In genomic region chr7:27245798-27246691, GRCh38 we compare ENCODE assay signal across 8 cellular contexts. TPM values are rescaled to one million over a fixed set of nuclear protein-coding genes. Genes with fewer than 3 reads are reported as not detected.
DNase-seq lines count a peak whose midpoint lies in the region; ATAC-seq, FAIRE-seq and TF ChIP-seq lines count a peak whose summit lies in the region.
"Had no signal": no experiment of that assay in that cellular context is flagged by ENCODE, and none has a peak within 500 bp of the region (broad histone marks: within the 10 kb centered on the region; RNA-seq: fewer than 3 reads in every experiment).

No MANE protein-coding gene starts in this region.

- no peak for FAIRE-seq in keratinocyte (lab: Jason Lieb, UNC)

- H3K9me3 ChIP-seq in keratinocyte (ENCODE audit: control insufficient read depth, low read depth, low read length) (no peaks in the 10 kb centered on the region), SJCRH30 (replicated peaks) (no peaks in the 10 kb centered on the region)

- H3K4me3 ChIP-seq in keratinocyte (ENCODE audit: control insufficient read depth in 2 of 3, extremely low read depth in 1 of 3, insufficient read depth in 2 of 3, low read depth in 1 of 3, low read length in 3 of 3) = peak overlapping the region in 1 of 3 experiments; percentile 13
- no peak overlapping the region for H3K4me3 ChIP-seq in SJCRH30

- no peak overlapping the region for H3K9ac ChIP-seq in keratinocyte (ENCODE audit: control insufficient read depth, extremely low read depth, insufficient read depth, low read length)

- H3K9me1 ChIP-seq in keratinocyte (ENCODE audit: control insufficient read depth, extremely low read depth, insufficient read depth, low read length) = no peaks in the 10 kb centered on the region

- intact Hi-C loops in activated CD8-positive, alpha-beta T cell treated with anti-CD3 and anti-CD28 coated beads for 36 hours (cut with micrococcal nuclease) = no loop called here

- POLR2A ChIA-PET in activated CD8-positive, alpha-beta T cell treated with anti-CD3 and anti-CD28 coated beads for 36 hours (lab: Charles Lee) = no interaction called here

- no peaks in the 10 kb centered on the region for H3K79me2 ChIP-seq in keratinocyte (ENCODE audit: control insufficient read depth, insufficient read depth, low read length)

- H3K27ac Mint-ChIP-seq in IgD-negative memory B cell = peak overlapping the region in 2 of 3 donors; percentile 39 to 78
- H3K27ac Mint-ChIP-seq in activated CD8-positive, alpha-beta T cell treated with anti-CD3 and anti-CD28 coated beads for 36 hours = no peak overlapping the region
- H3K27ac Mint-ChIP-seq in stimulated activated effector memory CD8-positive, alpha-beta T cell treated with anti-CD3 and anti-CD28 coated beads, Interleukin-12 subunit alpha, Interleukin-12 subunit beta, amount 100 ng/mL, for 72 hours = no peak overlapping the region
- H3K27ac Mint-ChIP-seq: activated T-helper 17 cell treated with anti-CD3 and anti-CD28 coated beads, Interleukin-2, amount 50 U/mL, for 72 hours had no signal

- H3K36me3 ChIP-seq in keratinocyte (ENCODE audit: control insufficient read depth in 2 of 2, extremely low read depth in 1 of 2, insufficient read depth in 2 of 2, low read length in 2 of 2) (no peaks in the 10 kb centered on the region), SJCRH30 (no peaks in the 10 kb centered on the region)

- peak overlapping the region; percentile 60 for H3K4me2 ChIP-seq in keratinocyte (ENCODE audit: control insufficient read depth, extremely low read depth, insufficient read depth, low read depth, low read length)

- peaks cover 16% of the 10 kb centered on the region for H3K4me1 ChIP-seq in keratinocyte (ENCODE audit: control insufficient read depth, extremely low read depth, insufficient read depth, low read length)
- no peaks in the 10 kb centered on the region for H3K4me1 ChIP-seq in SJCRH30

- no peak for TF ChIP-seq CTCF in activated CD8-positive, alpha-beta T cell treated with anti-CD3 and anti-CD28 coated beads for 36 hours (IDR thresholded peaks at IDR 0.05)
- TF ChIP-seq CTCF in keratinocyte (optimal IDR thresholded peaks at IDR 0.05 in 1 of 3, IDR thresholded peaks at IDR 0.05 in 1 of 3, conservative IDR thresholded peaks at IDR 0.05 in 1 of 3; ENCODE audit: extremely low read depth in 1 of 3, insufficient read depth in 2 of 3, low read length in 3 of 3) = no peak

- peak; percentile 61 for ATAC-seq in activated CD8-positive, alpha-beta T cell treated with anti-CD3 and anti-CD28 coated beads for 36 hours
- ATAC-seq in stimulated activated effector memory CD8-positive, alpha-beta T cell treated with anti-CD3 and anti-CD28 coated beads, Interleukin-12 subunit alpha, Interleukin-12 subunit beta, amount 100 ng/mL, for 72 hours = peak; percentile 34
- no peak for ATAC-seq in GM21423 (IDR thresholded peaks at IDR 0.05; ENCODE audit: unreplicated experiment)
- ATAC-seq: activated T-helper 17 cell treated with anti-CD3 and anti-CD28 coated beads, Interleukin-2, amount 50 U/mL, for 72 hours had no signal

- CTCF ChIA-PET in activated CD8-positive, alpha-beta T cell treated with anti-CD3 and anti-CD28 coated beads for 36 hours (lab: Charles Lee) = interaction anchor here (0.7 to 1.9 kb wide), 2 partner anchors 10 to 50 kb away, joined by 3 to 4 read pairs; no protein-coding TSS in a partner anchor

- dilution Hi-C loops in keratinocyte (cut with MboI; ENCODE audit: extremely low pct_ligation_motif_present, low sequenced_read_pairs) = no loop called here

- H3K27me3 ChIP-seq in keratinocyte (ENCODE audit: control insufficient read depth, extremely low read depth, insufficient read depth, low read length) = peaks cover 100% of the 10 kb centered on the region
- peaks cover 4% of the 10 kb centered on the region; the same call in 1 of the 2 replicates for H3K27me3 ChIP-seq in SJCRH30

- H3K4me3 Mint-ChIP-seq in IgD-negative memory B cell = peak overlapping the region in 2 of 4 donors; percentile 37 to 45
- H3K4me3 Mint-ChIP-seq in activated CD8-positive, alpha-beta T cell treated with anti-CD3 and anti-CD28 coated beads for 36 hours = no peak overlapping the region
- no peak overlapping the region for H3K4me3 Mint-ChIP-seq in stimulated activated effector memory CD8-positive, alpha-beta T cell treated with anti-CD3 and anti-CD28 coated beads, Interleukin-12 subunit alpha, Interleukin-12 subunit beta, amount 100 ng/mL, for 72 hours
- H3K4me3 Mint-ChIP-seq: activated T-helper 17 cell treated with anti-CD3 and anti-CD28 coated beads, Interleukin-2, amount 50 U/mL, for 72 hours had no signal

- no peak overlapping the region for H2AFZ ChIP-seq in keratinocyte (ENCODE audit: control insufficient read depth, low read length)

- H3K4me1 Mint-ChIP-seq in IgD-negative memory B cell = peaks cover 11 to 24% (median 19%) of the 10 kb centered on the region in 3 donors
- peaks cover 18% of the 10 kb centered on the region for H3K4me1 Mint-ChIP-seq in activated CD8-positive, alpha-beta T cell treated with anti-CD3 and anti-CD28 coated beads for 36 hours (ENCODE audit: low read depth)
- H3K4me1 Mint-ChIP-seq in stimulated activated effector memory CD8-positive, alpha-beta T cell treated with anti-CD3 and anti-CD28 coated beads, Interleukin-12 subunit alpha, Interleukin-12 subunit beta, amount 100 ng/mL, for 72 hours = peaks cover 22% of the 10 kb centered on the region

- peaks cover 2% of the 10 kb centered on the region for H3K36me3 Mint-ChIP-seq in IgD-negative memory B cell
- H3K36me3 Mint-ChIP-seq in activated CD8-positive, alpha-beta T cell treated with anti-CD3 and anti-CD28 coated beads for 36 hours (ENCODE audit: low read depth) = no peaks in the 10 kb centered on the region
- H3K36me3 Mint-ChIP-seq in stimulated activated effector memory CD8-positive, alpha-beta T cell treated with anti-CD3 and anti-CD28 coated beads, Interleukin-12 subunit alpha, Interleukin-12 subunit beta, amount 100 ng/mL, for 72 hours = peaks cover 11% of the 10 kb centered on the region

- peaks cover 7% of the 10 kb centered on the region for H4K20me1 ChIP-seq in keratinocyte (ENCODE audit: control insufficient read depth, extremely low read depth, insufficient read depth, low read length)

- H3K9me3 Mint-ChIP-seq in IgD-negative memory B cell = peaks cover 0 to 9% (median under 1%) of the 10 kb centered on the region in 3 donors
- H3K9me3 Mint-ChIP-seq in activated CD8-positive, alpha-beta T cell treated with anti-CD3 and anti-CD28 coated beads for 36 hours = no peaks in the 10 kb centered on the region
- H3K9me3 Mint-ChIP-seq in stimulated activated effector memory CD8-positive, alpha-beta T cell treated with anti-CD3 and anti-CD28 coated beads, Interleukin-12 subunit alpha, Interleukin-12 subunit beta, amount 100 ng/mL, for 72 hours = no peaks in the 10 kb centered on the region
- H3K9me3 Mint-ChIP-seq: activated T-helper 17 cell treated with anti-CD3 and anti-CD28 coated beads, Interleukin-2, amount 50 U/mL, for 72 hours had no signal

- H3K27ac ChIP-seq in keratinocyte (ENCODE audit: control insufficient read depth, insufficient read depth, low read length) = no peak overlapping the region
- no peak overlapping the region for H3K27ac ChIP-seq in SJCRH30

- DNase-seq in activated CD8-positive, alpha-beta T cell treated with anti-CD3 and anti-CD28 coated beads for 36 hours = peak; percentile 34
- DNase-seq in keratinocyte (ENCODE audit: low read depth, low spot score) (no peak), NCI-H2081 treated with DMSO at 0.1 percent for 48 hours (lab: John Stamatoyannopoulos, UW) (no peak), SJCRH30 (no peak)
- DNase-seq in stimulated activated effector memory CD8-positive, alpha-beta T cell treated with anti-CD3 and anti-CD28 coated beads, Interleukin-12 subunit alpha, Interleukin-12 subunit beta, amount 100 ng/mL, for 72 hours (ENCODE audit: low spot score in 2 of 2) = no peak

- peaks cover 80% of the 10 kb centered on the region for H3K27me3 Mint-ChIP-seq in IgD-negative memory B cell
- H3K27me3 Mint-ChIP-seq in activated CD8-positive, alpha-beta T cell treated with anti-CD3 and anti-CD28 coated beads for 36 hours = peaks cover 83% of the 10 kb centered on the region

RNA-seq across cellular contexts. Expression of gene EVX1, which starts 3.4 kb away (rescaled TPM):
- polyA plus RNA-seq in IgD-negative memory B cell (not detected), keratinocyte (not detected in 3 replicates)
- not detected for total RNA-seq in activated CD8-positive, alpha-beta T cell treated with anti-CD3 and anti-CD28 coated beads for 36 hours
- not detected for polyA plus RNA-seq in keratinocyte (2011; ENCODE audit: low read depth)
- polyA plus RNA-seq in keratinocyte (2011; cell fraction: cytosol; rRNA removed) = not detected in 2 replicates
- not detected in 2 replicates for polyA plus RNA-seq in keratinocyte (2011; cell fraction: nucleus; rRNA removed)
- polyA plus RNA-seq in keratinocyte (2012; ENCODE audit: low replicate concordance) = not detected in 2 replicates
- polyA minus RNA-seq in keratinocyte = not detected in 3 replicates
- not detected for polyA minus RNA-seq in keratinocyte (2011; cell fraction: cytosol; rRNA and poly(A)+ RNA removed)
- polyA minus RNA-seq in keratinocyte (2011; cell fraction: nucleus; rRNA and poly(A)+ RNA removed) = not detected in 2 replicates
- total RNA-seq in SJCRH30 (2014; rRNA removed; shearing (Covaris generic)) = not detected in 2 replicates
- total RNA-seq: activated T-helper 17 cell treated with anti-CD3 and anti-CD28 coated beads, Interleukin-2, amount 50 U/mL, for 72 hours had no signal

RNA-seq across cellular contexts. Expression of gene HOXA13, which starts 46.2 kb away (rescaled TPM):
- polyA plus RNA-seq in IgD-negative memory B cell (not detected), keratinocyte (not detected in 3 replicates)
- not detected for total RNA-seq in activated CD8-positive, alpha-beta T cell treated with anti-CD3 and anti-CD28 coated beads for 36 hours
- polyA plus RNA-seq in keratinocyte (2011; ENCODE audit: low read depth) = not detected
- not detected in 2 replicates for polyA plus RNA-seq in keratinocyte (2011; cell fraction: cytosol; rRNA removed)
- polyA plus RNA-seq in keratinocyte (2011; cell fraction: nucleus; rRNA removed) = not detected in 2 replicates
- not detected in 2 replicates for polyA plus RNA-seq in keratinocyte (2012; ENCODE audit: low replicate concordance)
- not detected in 3 replicates for polyA minus RNA-seq in keratinocyte
- not detected for polyA minus RNA-seq in keratinocyte (2011; cell fraction: cytosol; rRNA and poly(A)+ RNA removed)
- polyA minus RNA-seq in keratinocyte (2011; cell fraction: nucleus; rRNA and poly(A)+ RNA removed) = not detected in 2 replicates
- total RNA-seq in SJCRH30 (2014; rRNA removed; shearing (Covaris generic)) = 1.6 and 1.7 TPM in 2 replicates
- total RNA-seq: activated T-helper 17 cell treated with anti-CD3 and anti-CD28 coated beads, Interleukin-2, amount 50 U/mL, for 72 hours had no signal

Comparison
In these comparisons a context has a peak if more than half of its experiments do, and no peak if none do; other contexts are left out.
1. H3K27ac Mint-ChIP-seq: peak in IgD-negative memory B cell (2 of 3); none in activated CD8-positive, alpha-beta T cell treated with anti-CD3 and anti-CD28 coated beads for 36 hours (single experiment) and stimulated activated effector memory CD8-positive, alpha-beta T cell treated with anti-CD3 and anti-CD28 coated beads, Interleukin-12 subunit alpha, Interleukin-12 subunit beta, amount 100 ng/mL, for 72 hours (single experiment).